In the genomic region with DNA sequence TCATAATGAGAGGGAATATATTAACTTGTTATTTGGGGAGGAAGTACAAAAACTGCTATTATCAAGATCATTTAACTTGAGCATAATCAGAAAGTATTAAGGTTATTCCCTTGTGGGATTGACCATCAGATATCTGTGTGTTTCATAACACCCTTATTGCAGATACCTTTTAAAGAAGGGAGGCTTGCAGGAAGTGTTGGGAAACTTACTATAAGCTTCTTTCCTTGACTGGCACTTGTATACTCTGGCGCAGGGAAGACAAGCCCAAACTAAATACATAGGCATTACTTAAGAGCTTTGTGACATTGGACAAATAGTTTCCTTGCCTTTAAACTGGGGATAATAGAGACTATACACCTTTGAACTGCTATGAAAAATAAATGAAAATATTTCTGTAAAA, we compare ENCODE assay signal across 13 cellular contexts. TPM values are rescaled to one million over a fixed set of nuclear protein-coding genes. Genes with fewer than 3 reads are reported as not detected.
A peak's percentile ranks its signal among the peaks of the same experiment; 100 is the strongest.
DNase-seq lines count a peak whose midpoint lies in the region; ATAC-seq and TF ChIP-seq lines count a peak whose summit lies in the region.
"Had no signal": no experiment of that assay in that cellular context is flagged by ENCODE, and none has a peak within 500 bp of the region (broad histone marks: within the 10 kb centered on the region; RNA-seq: fewer than 3 reads in every experiment).

No MANE protein-coding gene starts in this region.

- peaks cover 22% of the 10 kb centered on the region for H3K36me3 Mint-ChIP-seq in activated CD4-positive, alpha-beta T cell treated with anti-CD3 and anti-CD28 coated beads, Interleukin-2, amount 10 ng/mL, durations not matched to agents 7 days and 5 days (ENCODE audit: low read depth)

- peaks cover 70% of the 10 kb centered on the region for H3K4me1 Mint-ChIP-seq in activated CD4-positive, alpha-beta T cell treated with anti-CD3 and anti-CD28 coated beads, Interleukin-2, amount 10 ng/mL, durations not matched to agents 7 days and 5 days

- TF ChIP-seq CTCF in ascending aorta (IDR thresholded peaks at IDR 0.05) = no peak
- TF ChIP-seq CTCF in lower lobe of right lung (IDR thresholded peaks at IDR 0.05) = no peak

- H3K4me3 Mint-ChIP-seq in activated CD4-positive, alpha-beta T cell treated with anti-CD3 and anti-CD28 coated beads, Interleukin-2, amount 10 ng/mL, durations not matched to agents 7 days and 5 days = no peak overlapping the region

- H3K27me3 ChIP-seq in ascending aorta (no peaks in the 10 kb centered on the region), lower lobe of right lung (ENCODE audit: low read depth) (no peaks in the 10 kb centered on the region), subcutaneous abdominal adipose tissue (ENCODE audit: control insufficient read depth in 5 of 5, insufficient read depth in 4 of 5, low read length in 5 of 5) (no peaks in the 10 kb centered on the region)

- H3K36me3 ChIP-seq in ascending aorta (no peaks in the 10 kb centered on the region), lower lobe of right lung (no peaks in the 10 kb centered on the region), subcutaneous abdominal adipose tissue (ENCODE audit: control insufficient read depth in 5 of 5, insufficient read depth in 5 of 5, low read length in 5 of 5) (no peaks in the 10 kb centered on the region)

- peak overlapping the region; percentile 71 for H3K27ac Mint-ChIP-seq in activated CD4-positive, alpha-beta T cell treated with anti-CD3 and anti-CD28 coated beads, Interleukin-2, amount 10 ng/mL, durations not matched to agents 7 days and 5 days

- DNase-seq in activated CD4-positive, alpha-beta T cell treated with anti-CD3 and anti-CD28 coated beads, Interleukin-2, amount 10 ng/mL, durations not matched to agents 7 days and 5 days = no peak
- DNase-seq in activated CD4-positive, alpha-beta T cell treated with anti-CD3 and anti-CD28 coated beads for 48 hours = no peak
- DNase-seq in ascending aorta (ENCODE audit: low spot score in 2 of 2) (no peak), lower lobe of right lung (no peak), HT-29 (ENCODE audit: low spot score) (no peak), T-helper 1 cell (no peak)
- DNase-seq: ACHN; GOT3; stimulated activated CD4-positive, alpha-beta T cell treated with anti-CD3 and anti-CD28 coated beads, Interleukin-4, amount 100 ng/mL, for 4 hours had no signal

- H3K9me3 Mint-ChIP-seq in activated CD4-positive, alpha-beta T cell treated with anti-CD3 and anti-CD28 coated beads, Interleukin-2, amount 10 ng/mL, durations not matched to agents 7 days and 5 days = no peaks in the 10 kb centered on the region
- H3K9me3 Mint-ChIP-seq: activated T-helper 2 cell treated with anti-CD3 and anti-CD28 coated beads, Interferon-gamma antibody, Interleukin-2, Interleukin-4, amounts not matched to agents 10 μg/mL and 5 μg/mL and 100 μg/mL, durations not matched to agents 14 hours and 24 hours and 36 hours had no signal

- H3K27me3 Mint-ChIP-seq in activated CD4-positive, alpha-beta T cell treated with anti-CD3 and anti-CD28 coated beads, Interleukin-2, amount 10 ng/mL, durations not matched to agents 7 days and 5 days = no peaks in the 10 kb centered on the region

- POLR2A ChIA-PET in activated CD4-positive, alpha-beta T cell treated with anti-CD3 and anti-CD28 coated beads, Interleukin-2, amount 10 ng/mL, durations not matched to agents 7 days and 5 days (lab: Charles Lee) = no interaction called here

- CTCF ChIA-PET in activated CD4-positive, alpha-beta T cell treated with anti-CD3 and anti-CD28 coated beads, Interleukin-2, amount 10 ng/mL, durations not matched to agents 7 days and 5 days (lab: Charles Lee) = interaction anchor here (1.1 to 1.4 kb wide), 2 partner anchors 11 to 14 kb away, joined by 3 to 4 read pairs; no protein-coding TSS in a partner anchor

- H3K9ac ChIP-seq in subcutaneous abdominal adipose tissue (ENCODE audit: low read length in 5 of 5) = peak overlapping the region in 3 of 5 donors; percentile 51 to 73 (median 73)

- peak overlapping the region in 1 of 2 donors; percentile 2 for H3K4me3 ChIP-seq in ascending aorta
- H3K4me3 ChIP-seq in lower lobe of right lung = no peak overlapping the region
- no peak overlapping the region for H3K4me3 ChIP-seq in subcutaneous abdominal adipose tissue (ENCODE audit: low read depth in 1 of 5, low read length in 5 of 5)

- H3K9me3 ChIP-seq in ascending aorta = no peaks in the 10 kb centered on the region
- H3K9me3 ChIP-seq in lower lobe of right lung = no peaks in the 10 kb centered on the region
- H3K9me3 ChIP-seq in subcutaneous abdominal adipose tissue (ENCODE audit: control insufficient read depth in 5 of 5, low read length in 5 of 5) = no peaks in the 10 kb centered on the region

- intact Hi-C loops in ascending aorta (cut with DNase I) (loop anchor here (5.0 kb wide), 2 partner anchors 49 to 574 kb away; a partner anchor contains a TSS), lower lobe of right lung (cut with DNase I) (no loop called here)

- ATAC-seq in lower lobe of right lung (peak in 1 of 2 donors; percentile 25), GM21717 (IDR thresholded peaks at IDR 0.05; ENCODE audit: unreplicated experiment) (no peak)

- H3K4me1 ChIP-seq in ascending aorta (peaks cover 26 to 81% of the 10 kb centered on the region in 2 donors), lower lobe of right lung (peaks cover 96% of the 10 kb centered on the region), subcutaneous abdominal adipose tissue (ENCODE audit: control insufficient read depth in 5 of 5, insufficient read depth in 5 of 5, low read length in 5 of 5) (peaks cover 6 to 91% (median 78%) of the 10 kb centered on the region in 5 donors)

- peak overlapping the region; percentile 84 to 86 for H3K27ac ChIP-seq in ascending aorta
- peak overlapping the region; percentile 34 for H3K27ac ChIP-seq in lower lobe of right lung
- H3K27ac ChIP-seq in subcutaneous abdominal adipose tissue (ENCODE audit: low read depth, low read length) = peak overlapping the region; percentile 82
- H3K27ac ChIP-seq: VCaP had no signal

RNA-seq across cellular contexts. Expression of a gene that starts 50.9 kb away (rescaled TPM):
- 10 to 100 TPM; 75.6 to 97.0 TPM for total RNA-seq in activated CD4-positive, alpha-beta T cell treated with anti-CD3 and anti-CD28 coated beads, Interleukin-2, amount 10 ng/mL, durations not matched to agents 7 days and 5 days
- total RNA-seq in ascending aorta = 89.3 TPM
- 122 TPM for total RNA-seq in lower lobe of right lung
- total RNA-seq in HT-29 (2014; rRNA removed; shearing (Covaris generic)) = 31.3 and 33.4 TPM in 2 replicates

Comparison
In these comparisons a context has a peak if more than half of its experiments do, and no peak if none do; other contexts are left out.
1. H3K27ac ChIP-seq: peak in every context shown above with its lines; median percentile 85 in ascending aorta; 82 in subcutaneous abdominal adipose tissue; 34 in lower lobe of right lung.